In the genomic region with DNA sequence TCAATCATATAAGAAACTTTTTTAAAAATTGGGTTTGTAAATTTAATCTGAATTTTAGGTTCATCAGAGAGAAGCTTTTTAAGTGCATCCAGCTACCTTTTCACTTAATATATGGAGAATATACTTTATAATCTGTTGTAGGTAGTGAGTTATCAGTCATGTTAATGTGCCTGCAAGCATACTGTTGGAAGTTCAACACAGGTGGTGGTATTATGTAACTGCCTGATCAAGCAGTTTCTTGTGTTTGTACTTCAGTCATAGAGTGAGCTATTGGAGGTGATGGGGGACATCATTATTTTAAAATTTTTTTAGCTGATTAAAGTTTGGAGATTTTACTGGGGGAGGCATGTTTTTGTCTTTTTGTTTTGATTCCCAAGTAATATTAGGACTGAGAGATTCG, we compare ENCODE assay signal across 12 cellular contexts. TPM values are rescaled to one million over a fixed set of nuclear protein-coding genes. Genes with fewer than 3 reads are reported as not detected.
DNase-seq lines count a peak whose midpoint lies in the region; ATAC-seq and TF ChIP-seq lines count a peak whose summit lies in the region.
"Had no signal": no experiment of that assay in that cellular context is flagged by ENCODE, and none has a peak within 500 bp of the region (broad histone marks: within the 10 kb centered on the region; RNA-seq: fewer than 3 reads in every experiment).

No MANE protein-coding gene starts in this region.

- no peaks in the 10 kb centered on the region for H3K27me3 ChIP-seq in BLaER1 treated with 17β-estradiol and CSF1 and Interleukin-3, amounts not matched to agents 10 nM and 100 nM
- no peaks in the 10 kb centered on the region for H3K27me3 ChIP-seq in ascending aorta
- H3K27me3 ChIP-seq: transverse colon had no signal

- POLR2A ChIA-PET in HEK293 (lab: Yijun Ruan, JAX) = no interaction called here

- ATAC-seq in naive B cell (ENCODE audit: low read depth in 2 of 2) = no peak
- no peak for ATAC-seq in GM18868 (IDR thresholded peaks at IDR 0.05; ENCODE audit: unreplicated experiment)

- peak overlapping the region in 6 of 8 donors; percentile 51 to 98 (median 94) for H3K4me3 Mint-ChIP-seq in naive B cell

- intact Hi-C loops in ascending aorta (cut with DNase I) = no loop called here

- no peaks in the 10 kb centered on the region for H3K9me3 Mint-ChIP-seq in naive B cell

- H3K9ac ChIP-seq in BLaER1 treated with 17β-estradiol and CSF1 and Interleukin-3, amounts not matched to agents 10 nM and 100 nM = peak overlapping the region in 1 of 11 experiments; percentile 96; a peak in 1 of 22 replicates

- peaks cover 0 to 7% of the 10 kb centered on the region in 2 donors for H3K36me3 Mint-ChIP-seq in naive B cell

- H3K36me3 ChIP-seq in BLaER1 treated with 17β-estradiol and CSF1 and Interleukin-3, amounts not matched to agents 10 nM and 100 nM = peaks cover 43 to 59% (median 51%) of the 10 kb centered on the region in 11 experiments
- H3K36me3 ChIP-seq in HEK293 (ENCODE audit: control insufficient read depth in 2 of 2, insufficient read depth in 1 of 2, low read length in 2 of 2) (peaks cover 10 to 42% of the 10 kb centered on the region in 2 experiments), ascending aorta (peaks cover 0 to 3% of the 10 kb centered on the region in 2 donors)
- H3K36me3 ChIP-seq: transverse colon had no signal

- peak overlapping the region in 4 of 10 experiments; percentile 81 to 93 (median 87); a peak in 4 of 20 replicates for H3K4me3 ChIP-seq in BLaER1 treated with 17β-estradiol and CSF1 and Interleukin-3, amounts not matched to agents 10 nM and 100 nM
- H3K4me3 ChIP-seq in HEK293 (ENCODE audit: low read depth, low read length) = no peak overlapping the region
- peak overlapping the region; percentile 96 to 98 for H3K4me3 ChIP-seq in ascending aorta

- DNase-seq in ascending aorta (ENCODE audit: low spot score in 2 of 2) = no peak
- no peak for DNase-seq in naive B cell
- no peak for DNase-seq in NCI-H2029 treated with DMSO at 0.1 percent for 48 hours (lab: John Stamatoyannopoulos, UW)
- no peak for DNase-seq in cortex of kidney (lab: John Stamatoyannopoulos, UW)
- no peak for DNase-seq in anterior cingulate cortex (lab: John Stamatoyannopoulos, UW)
- DNase-seq: COR-L47; stimulated activated CD4-positive, alpha-beta T cell treated with anti-CD3 and anti-CD28 coated beads, Interleukin-4, amount 100 ng/mL, for 4 hours; transverse colon; WERI-Rb-1 had no signal

- CTCF ChIA-PET in HEK293 (lab: Yijun Ruan, JAX) = interaction anchor here (0.7 kb wide), 1 partner anchor 612 kb away, joined by 3 read pairs; no protein-coding TSS in a partner anchor

- no peaks in the 10 kb centered on the region for H3K27me3 Mint-ChIP-seq in naive B cell

- peaks cover 63 to 72% (median 64%) of the 10 kb centered on the region in 11 experiments for H4K20me1 ChIP-seq in BLaER1 treated with 17β-estradiol and CSF1 and Interleukin-3, amounts not matched to agents 10 nM and 100 nM

- TF ChIP-seq CTCF in HEK293 (tag by site-specific recombination; IDR thresholded peaks at IDR 0.05) (no peak), ascending aorta (IDR thresholded peaks at IDR 0.05) (no peak)

- H3K4me1 Mint-ChIP-seq in naive B cell = peaks cover 62 to 83% (median 80%) of the 10 kb centered on the region in 3 donors

- peaks cover 34 to 59% (median 36%) of the 10 kb centered on the region in 10 experiments for H3K4me1 ChIP-seq in BLaER1 treated with 17β-estradiol and CSF1 and Interleukin-3, amounts not matched to agents 10 nM and 100 nM
- peaks cover 7% of the 10 kb centered on the region; the same call in 1 of the 2 replicates for H3K4me1 ChIP-seq in HEK293 (ENCODE audit: control insufficient read depth, insufficient read depth, low read length)
- H3K4me1 ChIP-seq in ascending aorta = peaks cover 7 to 26% of the 10 kb centered on the region in 2 donors

- H3K27ac ChIP-seq in BLaER1 treated with 17β-estradiol and CSF1 and Interleukin-3, amounts not matched to agents 10 nM and 100 nM = no peak overlapping the region
- H3K27ac ChIP-seq in HEK293 (ENCODE audit: extremely low read depth, low read depth, low read length) (no peak overlapping the region), ascending aorta (no peak overlapping the region)
- H3K27ac ChIP-seq: WERI-Rb-1 had no signal

- peak overlapping the region in 4 of 6 donors; percentile 21 to 98 (median 84) for H3K27ac Mint-ChIP-seq in naive B cell

- H3K9me3 ChIP-seq in BLaER1 treated with 17β-estradiol and CSF1 and Interleukin-3, amounts not matched to agents 10 nM and 100 nM (replicated peaks in 1 of 11) = no peaks in the 10 kb centered on the region; a peak in 1 of 22 replicates
- H3K9me3 ChIP-seq in HEK293 (ENCODE audit: control insufficient read depth, insufficient read depth, low read depth, low read length) (no peaks in the 10 kb centered on the region), ascending aorta (no peaks in the 10 kb centered on the region)
- H3K9me3 ChIP-seq: transverse colon had no signal

- H3K4me2 ChIP-seq in BLaER1 treated with 17β-estradiol and CSF1 and Interleukin-3, amounts not matched to agents 10 nM and 100 nM = peak overlapping the region; percentile 82 to 94 (median 91); a peak in 20 of 22 replicates

TF ChIP-seq in HEK293, 187 proteins besides CTCF, POLR2A, EP300 and RAD21:
- no peak for TF ChIP-seq ZNF555 (tag by site-specific recombination; conservative IDR thresholded peaks at IDR 0.05)
- no peak for TF ChIP-seq ZNF610 (tag by site-specific recombination; IDR thresholded peaks at IDR 0.05; ENCODE audit: borderline replicate concordance)
- TF ChIP-seq PRDM1 (tag by site-specific recombination; IDR thresholded peaks at IDR 0.05) = no peak
- no peak for TF ChIP-seq ZNF2 (tag by site-specific recombination; IDR thresholded peaks at IDR 0.05)
- no peak for TF ChIP-seq GLI4 (tag by site-specific recombination; IDR thresholded peaks at IDR 0.05)
- TF ChIP-seq, protein P1, sequence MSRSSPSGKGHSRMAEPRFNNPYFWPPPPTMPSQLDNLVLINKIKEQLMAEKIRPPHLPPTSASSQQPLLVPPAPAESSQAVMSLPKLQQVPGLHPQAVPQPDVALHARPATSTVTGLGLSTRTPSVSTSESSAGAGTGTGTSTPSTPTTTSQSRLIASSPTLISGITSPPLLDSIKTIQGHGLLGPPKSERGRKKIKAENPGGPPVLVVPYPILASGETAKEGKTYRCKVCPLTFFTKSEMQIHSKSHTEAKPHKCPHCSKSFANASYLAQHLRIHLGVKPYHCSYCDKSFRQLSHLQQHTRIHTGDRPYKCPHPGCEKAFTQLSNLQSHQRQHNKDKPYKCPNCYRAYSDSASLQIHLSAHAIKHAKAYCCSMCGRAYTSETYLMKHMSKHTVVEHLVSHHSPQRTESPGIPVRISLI (tag by site-specific recombination; IDR thresholded peaks at IDR 0.05) = no peak
- TF ChIP-seq, protein P2, sequence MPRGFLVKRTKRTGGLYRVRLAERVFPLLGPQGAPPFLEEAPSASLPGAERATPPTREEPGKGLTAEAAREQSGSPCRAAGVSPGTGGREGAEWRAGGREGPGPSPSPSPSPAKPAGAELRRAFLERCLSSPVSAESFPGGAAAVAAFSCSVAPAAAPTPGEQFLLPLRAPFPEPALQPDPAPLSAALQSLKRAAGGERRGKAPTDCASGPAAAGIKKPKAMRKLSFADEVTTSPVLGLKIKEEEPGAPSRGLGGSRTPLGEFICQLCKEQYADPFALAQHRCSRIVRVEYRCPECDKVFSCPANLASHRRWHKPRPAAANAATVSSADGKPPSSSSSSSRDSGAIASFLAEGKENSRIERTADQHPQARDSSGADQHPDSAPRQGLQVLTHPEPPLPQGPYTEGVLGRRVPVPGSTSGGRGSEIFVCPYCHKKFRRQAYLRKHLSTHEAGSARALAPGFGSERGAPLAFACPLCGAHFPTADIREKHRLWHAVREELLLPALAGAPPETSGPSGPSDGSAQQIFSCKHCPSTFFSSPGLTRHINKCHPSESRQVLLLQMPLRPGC (tag by site-specific recombination; IDR thresholded peaks at IDR 0.05) = no peak
- TF ChIP-seq ZNF600 (tag by site-specific recombination; IDR thresholded peaks at IDR 0.05) = 0 out of 2 replicates have a peak, but pooled peaks have one; percentile 16
- TF ChIP-seq, protein P3, sequence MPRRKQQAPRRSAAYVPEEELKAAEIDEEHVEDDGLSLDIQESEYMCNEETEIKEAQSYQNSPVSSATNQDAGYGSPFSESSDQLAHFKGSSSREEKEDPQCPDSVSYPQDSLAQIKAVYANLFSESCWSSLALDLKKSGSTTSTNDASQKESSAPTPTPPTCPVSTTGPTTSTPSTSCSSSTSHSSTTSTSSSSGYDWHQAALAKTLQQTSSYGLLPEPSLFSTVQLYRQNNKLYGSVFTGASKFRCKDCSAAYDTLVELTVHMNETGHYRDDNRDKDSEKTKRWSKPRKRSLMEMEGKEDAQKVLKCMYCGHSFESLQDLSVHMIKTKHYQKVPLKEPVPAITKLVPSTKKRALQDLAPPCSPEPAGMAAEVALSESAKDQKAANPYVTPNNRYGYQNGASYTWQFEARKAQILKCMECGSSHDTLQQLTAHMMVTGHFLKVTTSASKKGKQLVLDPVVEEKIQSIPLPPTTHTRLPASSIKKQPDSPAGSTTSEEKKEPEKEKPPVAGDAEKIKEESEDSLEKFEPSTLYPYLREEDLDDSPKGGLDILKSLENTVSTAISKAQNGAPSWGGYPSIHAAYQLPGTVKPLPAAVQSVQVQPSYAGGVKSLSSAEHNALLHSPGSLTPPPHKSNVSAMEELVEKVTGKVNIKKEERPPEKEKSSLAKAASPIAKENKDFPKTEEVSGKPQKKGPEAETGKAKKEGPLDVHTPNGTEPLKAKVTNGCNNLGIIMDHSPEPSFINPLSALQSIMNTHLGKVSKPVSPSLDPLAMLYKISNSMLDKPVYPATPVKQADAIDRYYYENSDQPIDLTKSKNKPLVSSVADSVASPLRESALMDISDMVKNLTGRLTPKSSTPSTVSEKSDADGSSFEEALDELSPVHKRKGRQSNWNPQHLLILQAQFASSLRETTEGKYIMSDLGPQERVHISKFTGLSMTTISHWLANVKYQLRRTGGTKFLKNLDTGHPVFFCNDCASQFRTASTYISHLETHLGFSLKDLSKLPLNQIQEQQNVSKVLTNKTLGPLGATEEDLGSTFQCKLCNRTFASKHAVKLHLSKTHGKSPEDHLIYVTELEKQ (tag by site-specific recombination; IDR thresholded peaks at IDR 0.05; ENCODE audit: borderline replicate concordance) = no peak
- TF ChIP-seq ZNF548 (tag by site-specific recombination; IDR thresholded peaks at IDR 0.05) = no peak
- TF ChIP-seq ZNF354C (tag by site-specific recombination; IDR thresholded peaks at IDR 0.05; ENCODE audit: borderline replicate concordance, low read depth) = no peak
- no peak for TF ChIP-seq KLF16 (tag by site-specific recombination; IDR thresholded peaks at IDR 0.05)
- no peak for TF ChIP-seq ZNF37A (tag by site-specific recombination; IDR thresholded peaks at IDR 0.05)
- TF ChIP-seq ZNF214 (tag by site-specific recombination; IDR thresholded peaks at IDR 0.05; ENCODE audit: borderline replicate concordance) = no peak
- peak; percentile 42; the same call in 1 of the 2 replicates for TF ChIP-seq SCRT2 (tag by site-specific recombination; IDR thresholded peaks at IDR 0.05)
- TF ChIP-seq ZNF560 (tag by site-specific recombination; IDR thresholded peaks at IDR 0.05; ENCODE audit: borderline replicate concordance) = no peak

RNA-seq across cellular contexts. Expression of a gene that starts 2.5 kb away (rescaled TPM):
- 26.4 TPM for total RNA-seq in ascending aorta
- polyA plus RNA-seq in naive B cell (ENCODE audit: low read depth in 6 of 6) = 10 to 100 TPM; 17.9 to 32.2 (median 26.5) TPM
